Comparison of ENCODE assay signal across 11 cellular contexts in genomic region chr12:102510031-102510430, GRCh38. TPM values are rescaled to one million over a fixed set of nuclear protein-coding genes. Genes with fewer than 3 reads are reported as not detected.
"Had no signal": no experiment of that assay in that cellular context is flagged by ENCODE, and none has a peak within 500 bp of the region (broad histone marks: within the 10 kb centered on the region; RNA-seq: fewer than 3 reads in every experiment).

No MANE protein-coding gene starts in this region.

- DNase-seq: IMR-90, KBM-7, KG1 had no signal

- H3K9ac ChIP-seq: KMS-11 had no signal

- H3K4me3 Mint-ChIP-seq: IgD-negative memory B cell had no signal

- FAIRE-seq: HepG2, HTR-8/SVneo, K562 had no signal

- H3K4me2 ChIP-seq: KMS-11 had no signal

- ATAC-seq: HepG2, K562 had no signal

- H3K4me3 ChIP-seq: K562 had no signal

- H3K27ac ChIP-seq: HL-60, KMS-11 had no signal

RNA-seq across cellular contexts. Expression of gene IGF1, which starts 29.7 kb away (rescaled TPM):
- total RNA-seq: HepG2, HT-29, HT1080 had no signal
- polyA plus RNA-seq: HepG2 had no signal
